In the genomic region with DNA sequence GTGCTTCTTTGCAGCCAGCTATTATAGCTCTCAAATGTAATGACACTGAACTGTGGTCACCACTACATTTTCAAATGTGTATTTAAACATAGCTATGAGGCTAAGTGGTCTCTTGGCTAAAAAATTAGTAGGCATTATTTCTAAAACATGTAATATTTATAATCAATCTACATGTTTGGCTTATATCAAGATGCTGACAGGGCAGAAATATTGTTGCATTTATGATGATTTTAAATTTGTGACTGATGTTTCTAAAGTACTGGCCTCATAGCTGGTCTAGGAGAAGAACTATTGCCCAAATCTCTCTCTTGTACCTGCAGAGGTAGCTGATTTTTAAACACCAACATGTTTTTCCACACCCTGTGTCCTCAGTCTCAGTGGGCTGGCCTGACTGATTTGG, we compare ENCODE assay signal across 29 cellular contexts.
"Had no signal": no experiment of that assay in that cellular context is flagged by ENCODE, and none has a peak within 500 bp of the region (broad histone marks: within the 10 kb centered on the region; RNA-seq: fewer than 3 reads in every experiment).

No MANE protein-coding gene starts in this region.

- H3K9me3 ChIP-seq: stomach, suprapubic skin, testis, thoracic aorta, thyroid gland, tibial artery, upper lobe of left lung, upper lobe of right lung, uterus, vagina had no signal

- ATAC-seq: stimulated activated effector memory CD8-positive, alpha-beta T cell treated with anti-CD3 and anti-CD28 coated beads, Interleukin-12 subunit alpha, Interleukin-12 subunit beta, amount 100 ng/mL, for 72 hours; stimulated activated memory B cell treated with anti-CD40 and anti-IgM and Interleukin-4, amounts not matched to agents 10 μg/mL and 1 μg/mL and 100 μg/mL, for 72 hours; stimulated activated naive CD8-positive, alpha-beta T cell treated with anti-CD3 and anti-CD28 coated beads, Interleukin-15, amount 100 ng/mL, for 72 hours; stimulated activated naive CD8-positive, alpha-beta T cell treated with anti-CD3 and anti-CD28 coated beads, Interleukin-15, Interleukin-2, amounts not matched to agents 100 U/mL and 50 U/mL, for 24 hours; upper lobe of right lung had no signal

- H3K4me3 Mint-ChIP-seq: stimulated activated effector memory CD8-positive, alpha-beta T cell treated with anti-CD3 and anti-CD28 coated beads, Interleukin-12 subunit alpha, Interleukin-12 subunit beta, amount 100 ng/mL, for 72 hours; stimulated activated memory B cell treated with anti-CD40 and anti-IgM and Interleukin-4, amounts not matched to agents 10 μg/mL and 1 μg/mL and 100 μg/mL, for 72 hours; stimulated activated naive B cell treated with anti-CD40 and anti-IgM and Interleukin-4, amounts not matched to agents 10 μg/mL and 1 μg/mL and 100 μg/mL, for 72 hours; stimulated activated naive CD8-positive, alpha-beta T cell treated with anti-CD3 and anti-CD28 coated beads, Interleukin-15, amount 100 ng/mL, for 72 hours; stimulated activated naive CD8-positive, alpha-beta T cell treated with anti-CD3 and anti-CD28 coated beads, Interleukin-15, Interleukin-2, amounts not matched to agents 100 ng/mL and 50 ng/mL, for 24 hours; type B pancreatic cell had no signal

- FAIRE-seq: urothelium cell line had no signal

- DNase-seq: stimulated activated CD4-positive, alpha-beta T cell treated with anti-CD3 and anti-CD28 coated beads, Interleukin-2, amount 100 ng/mL, for 48 hours; stimulated activated CD4-positive, alpha-beta T cell treated with anti-CD3 and anti-CD28 coated beads, Interleukin-4, amount 100 ng/mL, for 1 hour; stimulated activated CD4-positive, alpha-beta T cell treated with anti-CD3 and anti-CD28 coated beads, Interleukin-4, amount 100 ng/mL, for 24 hours; stimulated activated CD4-positive, alpha-beta T cell treated with anti-CD3 and anti-CD28 coated beads, Interleukin-4, amount 100 ng/mL, for 4 hours; stimulated activated CD8-positive, alpha-beta memory T cell treated with anti-CD3 and anti-CD28 coated beads, Interleukin-4, amount 100 ng/mL, for 48 hours; stimulated activated naive B cell treated with anti-CD40 and anti-IgM and Interleukin-4, amounts not matched to agents 10 μg/mL and 1 μg/mL and 100 μg/mL, for 72 hours; stimulated activated naive CD4-positive, alpha-beta T cell; stimulated activated naive CD4-positive, alpha-beta T cell treated with Interleukin-2 at 50 U/mL for 16 hours; stimulated activated naive CD8-positive, alpha-beta T cell treated with anti-CD3 and anti-CD28 coated beads, Interleukin-15, amount 100 ng/mL, for 72 hours; stimulated activated naive CD8-positive, alpha-beta T cell treated with anti-CD3 and anti-CD28 coated beads, Interleukin-15, Interleukin-2, amounts not matched to agents 100 U/mL and 50 U/mL, for 24 hours; stomach; substantia nigra; testis; thyroid gland; tibial artery; transverse colon; trophoblast cell; upper lobe of left lung; upper lobe of right lung; uterus had no signal

- H3K27ac ChIP-seq: stomach, suprapubic skin, testis, thoracic aorta, thyroid gland, tibial artery, tibial nerve, transverse colon, upper lobe of left lung, upper lobe of right lung, uterus, vagina had no signal

- H3K27ac Mint-ChIP-seq: stimulated activated effector memory CD8-positive, alpha-beta T cell treated with anti-CD3 and anti-CD28 coated beads, Interleukin-12 subunit alpha, Interleukin-12 subunit beta, amount 100 ng/mL, for 72 hours; stimulated activated memory B cell treated with anti-CD40 and anti-IgM and Interleukin-4, amounts not matched to agents 10 μg/mL and 1 μg/mL and 100 μg/mL, for 72 hours; stimulated activated naive B cell treated with anti-CD40 and anti-IgM and Interleukin-4, amounts not matched to agents 10 μg/mL and 1 μg/mL and 100 μg/mL, for 72 hours; stimulated activated naive CD8-positive, alpha-beta T cell treated with anti-CD3 and anti-CD28 coated beads, Interleukin-15, amount 100 ng/mL, for 72 hours; stimulated activated naive CD8-positive, alpha-beta T cell treated with anti-CD3 and anti-CD28 coated beads, Interleukin-15, Interleukin-2, amounts not matched to agents 100 ng/mL and 50 ng/mL, for 24 hours; type B pancreatic cell had no signal

- H3K4me1 Mint-ChIP-seq: stimulated activated effector memory CD8-positive, alpha-beta T cell treated with anti-CD3 and anti-CD28 coated beads, Interleukin-12 subunit alpha, Interleukin-12 subunit beta, amount 100 ng/mL, for 72 hours; stimulated activated memory B cell treated with anti-CD40 and anti-IgM and Interleukin-4, amounts not matched to agents 10 μg/mL and 1 μg/mL and 100 μg/mL, for 72 hours; stimulated activated naive B cell treated with anti-CD40 and anti-IgM and Interleukin-4, amounts not matched to agents 10 μg/mL and 1 μg/mL and 100 μg/mL, for 72 hours; stimulated activated naive CD8-positive, alpha-beta T cell treated with anti-CD3 and anti-CD28 coated beads, Interleukin-15, amount 100 ng/mL, for 72 hours had no signal

- H3K36me3 ChIP-seq: stomach, suprapubic skin, thoracic aorta, thyroid gland, tibial artery, tibial nerve, transverse colon, upper lobe of left lung, upper lobe of right lung, uterus, vagina had no signal

- H3K27me3 Mint-ChIP-seq: stimulated activated memory B cell treated with anti-CD40 and anti-IgM and Interleukin-4, amounts not matched to agents 10 μg/mL and 1 μg/mL and 100 μg/mL, for 72 hours; stimulated activated naive B cell treated with anti-CD40 and anti-IgM and Interleukin-4, amounts not matched to agents 10 μg/mL and 1 μg/mL and 100 μg/mL, for 72 hours; stimulated activated naive CD8-positive, alpha-beta T cell treated with anti-CD3 and anti-CD28 coated beads, Interleukin-15, amount 100 ng/mL, for 72 hours; stimulated activated naive CD8-positive, alpha-beta T cell treated with anti-CD3 and anti-CD28 coated beads, Interleukin-15, Interleukin-2, amounts not matched to agents 100 ng/mL and 50 ng/mL, for 24 hours had no signal

- H3K27me3 ChIP-seq: stomach, suprapubic skin, testis, thyroid gland, tibial artery, tibial nerve, transverse colon, upper lobe of left lung, upper lobe of right lung, uterus, vagina had no signal

- H3K9me3 Mint-ChIP-seq: type B pancreatic cell had no signal

- H3K4me1 ChIP-seq: stomach, suprapubic skin, testis, thyroid gland, tibial artery, tibial nerve, transverse colon, upper lobe of left lung, upper lobe of right lung, uterus, vagina had no signal

- H3K4me3 ChIP-seq: stomach, suprapubic skin, testis, thoracic aorta, thyroid gland, tibial artery, tibial nerve, transverse colon, upper lobe of left lung, upper lobe of right lung, uterus, vagina had no signal

- H3K36me3 Mint-ChIP-seq: stimulated activated effector memory CD8-positive, alpha-beta T cell treated with anti-CD3 and anti-CD28 coated beads, Interleukin-12 subunit alpha, Interleukin-12 subunit beta, amount 100 ng/mL, for 72 hours; stimulated activated memory B cell treated with anti-CD40 and anti-IgM and Interleukin-4, amounts not matched to agents 10 μg/mL and 1 μg/mL and 100 μg/mL, for 72 hours; stimulated activated naive B cell treated with anti-CD40 and anti-IgM and Interleukin-4, amounts not matched to agents 10 μg/mL and 1 μg/mL and 100 μg/mL, for 72 hours; type B pancreatic cell had no signal
